15 cellular contexts compared by ENCODE assay signal in the genomic region with DNA sequence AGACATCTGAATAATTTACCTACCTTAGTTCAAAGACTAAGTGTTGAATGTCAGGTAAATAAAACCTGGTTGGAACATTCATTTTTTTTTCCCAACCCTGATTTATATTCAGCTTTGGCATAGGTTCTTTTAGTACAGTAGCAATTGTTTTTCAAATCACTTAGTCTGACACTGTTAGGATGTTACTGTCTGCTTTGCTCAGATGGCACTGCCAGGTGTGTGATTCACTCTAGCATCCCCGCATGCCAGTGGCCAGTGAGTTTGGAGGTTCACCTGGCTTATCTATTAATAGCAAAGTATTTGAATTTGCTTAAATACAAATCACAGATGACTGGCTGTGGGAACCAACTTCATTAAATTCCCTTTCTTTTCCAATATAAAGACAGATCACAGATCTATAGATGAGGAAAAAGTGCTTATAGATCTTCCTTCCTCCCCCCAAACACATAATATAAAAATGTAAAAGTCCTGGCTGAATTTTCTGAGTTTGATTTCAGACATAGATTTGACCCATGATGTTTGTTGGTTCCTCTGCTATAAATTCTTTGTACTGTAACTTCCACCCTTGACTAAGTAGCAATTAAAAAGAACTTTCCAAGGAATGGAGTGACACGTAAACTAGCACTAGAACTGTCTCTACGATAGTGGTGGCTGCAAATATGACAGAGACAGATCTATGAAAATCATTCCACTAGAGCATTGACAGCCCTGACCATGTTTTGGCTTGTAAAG. TPM values are rescaled to one million over a fixed set of nuclear protein-coding genes. Genes with fewer than 3 reads are reported as not detected.
DNase-seq lines count a peak whose midpoint lies in the region; ATAC-seq and TF ChIP-seq lines count a peak whose summit lies in the region.
"Had no signal": no experiment of that assay in that cellular context is flagged by ENCODE, and none has a peak within 500 bp of the region (broad histone marks: within the 10 kb centered on the region; RNA-seq: fewer than 3 reads in every experiment).

No MANE protein-coding gene starts in this region.

- H3K36me3 ChIP-seq in mucosa of rectum (ENCODE audit: control insufficient read depth in 2 of 2, insufficient read depth in 2 of 2, low read length in 2 of 2) (peaks cover 75 to 76% of the 10 kb centered on the region in 2 donors), uterus (no peaks in the 10 kb centered on the region)

- H3K4me1 ChIP-seq in mucosa of rectum (ENCODE audit: control insufficient read depth in 2 of 2, insufficient read depth in 2 of 2, low read length in 2 of 2) = peaks cover 39 to 51% of the 10 kb centered on the region in 2 donors
- H3K4me1 ChIP-seq in uterus = peaks cover 0 to 12% of the 10 kb centered on the region in 2 donors

- TF ChIP-seq POLR2A in uterus (IDR thresholded peaks at IDR 0.05) = no peak

- H3K4me3 ChIP-seq in mucosa of rectum (ENCODE audit: low read length in 2 of 2) (peak overlapping the region; percentile 28 to 92), uterus (peak overlapping the region; percentile 90 to 91)
- H3K4me3 ChIP-seq: mucosa of descending colon had no signal

- no peaks in the 10 kb centered on the region for H3K9me3 Mint-ChIP-seq in natural killer cell
- no peaks in the 10 kb centered on the region for H3K9me3 Mint-ChIP-seq in natural killer cell treated with Interleukin-12 subunit alpha and Interleukin-12 subunit beta and Interleukin-15 and Interleukin-18, amount 100 ng/mL, for 72 hours

- H3K27ac ChIP-seq in epithelial cell of prostate (peak overlapping the region; percentile 95), mucosa of rectum (ENCODE audit: low read depth in 2 of 2, low read length in 2 of 2) (peak overlapping the region; percentile 22 to 43), uterus (peak overlapping the region; percentile 98)
- H3K27ac ChIP-seq: SJSA1, vagina had no signal

- ATAC-seq in natural killer cell (no peak), sciatic nerve (no peak), HG02981 (IDR thresholded peaks at IDR 0.05; ENCODE audit: unreplicated experiment) (no peak), HG03045 (IDR thresholded peaks at IDR 0.05; ENCODE audit: unreplicated experiment) (no peak)
- ATAC-seq in natural killer cell treated with Interleukin-12 subunit alpha and Interleukin-12 subunit beta and Interleukin-15 and Interleukin-18, amount 100 ng/mL, for 72 hours = no peak
- ATAC-seq: mucosa of descending colon had no signal

- H3K27me3 ChIP-seq in mucosa of rectum (ENCODE audit: control insufficient read depth in 2 of 2, insufficient read depth in 2 of 2, low read length in 2 of 2) (no peaks in the 10 kb centered on the region), uterus (no peaks in the 10 kb centered on the region)
- H3K27me3 ChIP-seq: SJSA1, vagina had no signal

- H3K9me3 ChIP-seq in mucosa of rectum (ENCODE audit: control insufficient read depth in 2 of 2, low read length in 2 of 2) = no peaks in the 10 kb centered on the region
- H3K9me3 ChIP-seq in uterus = no peaks in the 10 kb centered on the region
- H3K9me3 ChIP-seq: mucosa of descending colon, vagina had no signal

- no peak for DNase-seq in natural killer cell
- no peak for DNase-seq in natural killer cell treated with Interleukin-12 subunit alpha and Interleukin-12 subunit beta and Interleukin-15 and Interleukin-18, amount 100 ng/mL, for 72 hours (ENCODE audit: low spot score)
- no peak for DNase-seq in epithelial cell of prostate (ENCODE audit: low read depth, low spot score)
- no peak for DNase-seq in uterus
- no peak for DNase-seq in sciatic nerve (ENCODE audit: low spot score)
- DNase-seq: DMS53; effector CD4-positive, alpha-beta T cell; HCEC 1CT; mucosa of descending colon; small intestine had no signal

- H3K36me3 Mint-ChIP-seq in natural killer cell = peaks cover 17% of the 10 kb centered on the region
- H3K36me3 Mint-ChIP-seq in natural killer cell treated with Interleukin-12 subunit alpha and Interleukin-12 subunit beta and Interleukin-15 and Interleukin-18, amount 100 ng/mL, for 72 hours = no peaks in the 10 kb centered on the region

- H3K27ac Mint-ChIP-seq in natural killer cell = peak overlapping the region; percentile 67 to 86
- no peak overlapping the region for H3K27ac Mint-ChIP-seq in natural killer cell treated with Interleukin-12 subunit alpha and Interleukin-12 subunit beta and Interleukin-15 and Interleukin-18, amount 100 ng/mL, for 72 hours

- intact Hi-C loops in natural killer cell (cut with micrococcal nuclease) (loop anchor here (2.0 to 10.0 kb wide), 2 partner anchors 38 to 1110 kb away; no protein-coding TSS in a partner anchor), uterus (cut with DNase I; ENCODE audit: low total_unique reads) (loop anchor here (5.0 kb wide), 2 partner anchors 413 to 768 kb away; no protein-coding TSS in a partner anchor), sciatic nerve (cut with DNase I) (loop anchor here (5.0 kb wide), 1 partner anchor 413 kb away; no protein-coding TSS in a partner anchor)

- peaks cover 50 to 61% of the 10 kb centered on the region in 2 donors for H3K4me1 Mint-ChIP-seq in natural killer cell
- peaks cover 26 to 33% of the 10 kb centered on the region in 2 donors for H3K4me1 Mint-ChIP-seq in natural killer cell treated with Interleukin-12 subunit alpha and Interleukin-12 subunit beta and Interleukin-15 and Interleukin-18, amount 100 ng/mL, for 72 hours (ENCODE audit: low read depth in 2 of 2)

- H3K9ac ChIP-seq in mucosa of rectum (ENCODE audit: low read depth in 1 of 2, low read length in 2 of 2) = peak overlapping the region; percentile 21 to 48

- H3K4me3 Mint-ChIP-seq in natural killer cell = peak overlapping the region; percentile 28
- no peak overlapping the region for H3K4me3 Mint-ChIP-seq in natural killer cell treated with Interleukin-12 subunit alpha and Interleukin-12 subunit beta and Interleukin-15 and Interleukin-18, amount 100 ng/mL, for 72 hours

- no peaks in the 10 kb centered on the region for H3K27me3 Mint-ChIP-seq in natural killer cell (ENCODE audit: low read depth in 2 of 2)
- H3K27me3 Mint-ChIP-seq in natural killer cell treated with Interleukin-12 subunit alpha and Interleukin-12 subunit beta and Interleukin-15 and Interleukin-18, amount 100 ng/mL, for 72 hours = peaks cover 4 to 6% of the 10 kb centered on the region in 2 donors

- TF ChIP-seq CTCF in natural killer cell (IDR thresholded peaks at IDR 0.05) (no peak), uterus (IDR thresholded peaks at IDR 0.05) (no peak)

RNA-seq across cellular contexts. Expression of gene THBS1, which starts 3.9 kb away (rescaled TPM):
- total RNA-seq in natural killer cell (10 to 100 TPM; 27.1 to 43.3 (median 38.3) TPM), uterus (100 to 1,000 TPM; 119 to 341 (median 210) TPM), sciatic nerve (1,018 TPM)
- total RNA-seq in natural killer cell treated with Interleukin-12 subunit alpha and Interleukin-12 subunit beta and Interleukin-15 and Interleukin-18, amount 100 ng/mL, for 72 hours = under 1 TPM; 0.31 to 0.38 TPM

Comparison
In these comparisons a context has a peak if more than half of its experiments do, and no peak if none do; other contexts are left out.
1. H3K27ac Mint-ChIP-seq: peak in natural killer cell (2 of 2); none in natural killer cell treated with Interleukin-12 subunit alpha and Interleukin-12 subunit beta and Interleukin-15 and Interleukin-18, amount 100 ng/mL, for 72 hours (0 of 2).
2. RNA of gene THBS1, which starts 3.9 kb away (total RNA-seq): 1,018 TPM in sciatic nerve (single experiment), 119 to 341 TPM in uterus and 27.1 to 43.3 TPM in natural killer cell; 0.31 to 0.38 TPM in natural killer cell treated with Interleukin-12 subunit alpha and Interleukin-12 subunit beta and Interleukin-15 and Interleukin-18, amount 100 ng/mL, for 72 hours; every median in the first group is over 10 times any median in the second.
3. H3K27ac ChIP-seq: peak in every context shown above with its lines; median percentile 98 in uterus; 95 in epithelial cell of prostate; 32 in mucosa of rectum.